15 cellular contexts compared by ENCODE assay signal in genomic region chr22:23203452-23204124, GRCh38. TPM values are rescaled to one million over a fixed set of nuclear protein-coding genes. Genes with fewer than 3 reads are reported as not detected.
A peak's percentile ranks its signal among the peaks of the same experiment; 100 is the strongest.
DNase-seq lines count a peak whose midpoint lies in the region; ATAC-seq and TF ChIP-seq lines count a peak whose summit lies in the region.
"Had no signal": no experiment of that assay in that cellular context is flagged by ENCODE, and none has a peak within 500 bp of the region (broad histone marks: within the 10 kb centered on the region; RNA-seq: fewer than 3 reads in every experiment).

No MANE protein-coding gene starts in this region.

- H3K27me3 ChIP-seq in CD4-positive, alpha-beta T cell (ENCODE audit: control insufficient read depth, insufficient read depth, low read length), result no peaks in the 10 kb centered on the region
- H3K27me3 ChIP-seq in OCI-LY1 (ENCODE audit: insufficient read depth, low read length), result no peaks in the 10 kb centered on the region
- H3K27me3 ChIP-seq in esophagus squamous epithelium, result no peaks in the 10 kb centered on the region
- H3K27me3 ChIP-seq in sigmoid colon, result no peaks in the 10 kb centered on the region

- WGBS in esophagus squamous epithelium, 2 donors, result 78 to 86% methylated on average over 6 to 7 of the region's 7 CpGs
- WGBS in sigmoid colon, 2 donors, result 83 to 89% methylated on average over 7 of the region's 7 CpGs

- peak in 1 of 4 donors; percentile 25 for TF ChIP-seq EP300 in sigmoid colon (IDR thresholded peaks at IDR 0.05)

- no peak for TF ChIP-seq POLR2A in esophagus squamous epithelium (IDR thresholded peaks at IDR 0.05)
- TF ChIP-seq POLR2A in sigmoid colon (IDR thresholded peaks at IDR 0.05), result no peak

- H3K9me3 ChIP-seq in CD4-positive, alpha-beta T cell (ENCODE audit: control insufficient read depth, low read length), result no peaks in the 10 kb centered on the region
- no peaks in the 10 kb centered on the region for H3K9me3 ChIP-seq in OCI-LY1 (ENCODE audit: low read length)
- H3K9me3 ChIP-seq in esophagus squamous epithelium, result no peaks in the 10 kb centered on the region
- no peaks in the 10 kb centered on the region for H3K9me3 ChIP-seq in sigmoid colon
- H3K9me3 ChIP-seq: mucosa of descending colon had no signal

- peak overlapping the region; percentile 17 for H3K27ac Mint-ChIP-seq in CD4-positive, alpha-beta T cell
- no peak overlapping the region for H3K27ac Mint-ChIP-seq in stimulated activated naive B cell treated with anti-CD40 and anti-IgM and Interleukin-4, amounts not matched to agents 10 μg/mL and 1 μg/mL and 100 μg/mL, for 72 hours

- POLR2A ChIA-PET in CD4-positive, alpha-beta T cell (lab: Charles Lee), result no interaction called here

- H3K4me1 Mint-ChIP-seq in CD4-positive, alpha-beta T cell (ENCODE audit: low read depth), result peaks cover 38% of the 10 kb centered on the region
- H3K4me1 Mint-ChIP-seq in stimulated activated naive B cell treated with anti-CD40 and anti-IgM and Interleukin-4, amounts not matched to agents 10 μg/mL and 1 μg/mL and 100 μg/mL, for 72 hours, result peaks cover 40 to 47% of the 10 kb centered on the region in 2 donors

- peaks cover 91% of the 10 kb centered on the region for H3K4me1 ChIP-seq in OCI-LY1 (ENCODE audit: insufficient read depth, low read length, severe bottlenecking)
- peaks cover 0 to 53% (median 28%) of the 10 kb centered on the region in 3 donors for H3K4me1 ChIP-seq in esophagus squamous epithelium
- peaks cover 0 to 33% (median 30%) of the 10 kb centered on the region in 4 donors for H3K4me1 ChIP-seq in sigmoid colon

- ATAC-seq in CD4-positive, alpha-beta T cell (ENCODE audit: poor library complexity), result no peak
- no peak for ATAC-seq in stimulated activated naive B cell treated with anti-CD40 and anti-IgM and Interleukin-4, amounts not matched to agents 10 μg/mL and 1 μg/mL and 100 μg/mL, for 72 hours (replicated peaks)
- no peak for ATAC-seq in GM18498 (IDR thresholded peaks at IDR 0.05; ENCODE audit: unreplicated experiment)
- ATAC-seq in HG03460 (IDR thresholded peaks at IDR 0.05; ENCODE audit: unreplicated experiment), result no peak
- ATAC-seq: activated naive CD4-positive, alpha-beta T cell treated with anti-CD3 and anti-CD28 coated beads, Interleukin-2, amount 50 U/mL, for 72 hours had no signal

- H2AFZ ChIP-seq in OCI-LY1 (ENCODE audit: low read length), result no peak overlapping the region

- H3K36me3 ChIP-seq in OCI-LY1 (ENCODE audit: insufficient read depth, low read length), result peaks cover 49% of the 10 kb centered on the region; the same call in 1 of the 2 replicates
- peaks cover 0 to 30% (median 0%) of the 10 kb centered on the region in 3 donors for H3K36me3 ChIP-seq in esophagus squamous epithelium
- no peaks in the 10 kb centered on the region for H3K36me3 ChIP-seq in sigmoid colon

- no peaks in the 10 kb centered on the region for H3K9me2 ChIP-seq in OCI-LY1 (ENCODE audit: low read depth, low read length)

- H3K79me2 ChIP-seq in OCI-LY1 (ENCODE audit: insufficient read depth, low read length), result peaks cover 45% of the 10 kb centered on the region

- H3K9ac ChIP-seq in OCI-LY1 (ENCODE audit: low read length), result no peak overlapping the region; the same call in 1 of the 2 replicates

- H3K36me3 Mint-ChIP-seq in CD4-positive, alpha-beta T cell (ENCODE audit: low read depth), result peaks cover 31% of the 10 kb centered on the region
- H3K36me3 Mint-ChIP-seq in stimulated activated naive B cell treated with anti-CD40 and anti-IgM and Interleukin-4, amounts not matched to agents 10 μg/mL and 1 μg/mL and 100 μg/mL, for 72 hours, result peaks cover 11 to 30% of the 10 kb centered on the region in 2 donors

- no peaks in the 10 kb centered on the region for H4K20me1 ChIP-seq in OCI-LY1 (ENCODE audit: insufficient read depth, low read length)

- CTCF ChIA-PET in CD4-positive, alpha-beta T cell (lab: Charles Lee), result no interaction called here

- H3F3A ChIP-seq in OCI-LY1 (ENCODE audit: insufficient read depth, low read length), result peaks cover 8% of the 10 kb centered on the region; the same call in 1 of the 2 replicates

- H3K4me3 Mint-ChIP-seq in CD4-positive, alpha-beta T cell, result no peak overlapping the region
- H3K4me3 Mint-ChIP-seq in stimulated activated naive B cell treated with anti-CD40 and anti-IgM and Interleukin-4, amounts not matched to agents 10 μg/mL and 1 μg/mL and 100 μg/mL, for 72 hours, result no peak overlapping the region

- intact Hi-C loops in CD4-positive, alpha-beta T cell (cut with DNase I, micrococcal nuclease), result no loop called here
- intact Hi-C loops in esophagus squamous epithelium (cut with DNase I), result no loop called here
- intact Hi-C loops in sigmoid colon (cut with DNase I), result no loop called here

- no peak overlapping the region for H3K4me3 ChIP-seq in OCI-LY1 (ENCODE audit: low read depth, low read length, poor library complexity, severe bottlenecking)
- no peak overlapping the region for H3K4me3 ChIP-seq in esophagus squamous epithelium
- H3K4me3 ChIP-seq in sigmoid colon, result no peak overlapping the region
- H3K4me3 ChIP-seq: mucosa of descending colon had no signal

- H3K4me2 ChIP-seq in OCI-LY1 (ENCODE audit: low read length), result no peak overlapping the region; the same call in 1 of the 2 replicates

- no peaks in the 10 kb centered on the region for H3K9me3 Mint-ChIP-seq in CD4-positive, alpha-beta T cell
- no peaks in the 10 kb centered on the region for H3K9me3 Mint-ChIP-seq in stimulated activated naive B cell treated with anti-CD40 and anti-IgM and Interleukin-4, amounts not matched to agents 10 μg/mL and 1 μg/mL and 100 μg/mL, for 72 hours

- no peak for DNase-seq in CD4-positive, alpha-beta T cell
- no peak for DNase-seq in esophagus squamous epithelium (lab: John Stamatoyannopoulos, UW)
- no peak for DNase-seq in sigmoid colon
- no peak for DNase-seq in HK-2 (ENCODE audit: unreplicated experiment)
- no peak for DNase-seq in stimulated activated naive B cell treated with anti-CD40 and anti-IgM and Interleukin-4, amounts not matched to agents 10 μg/mL and 1 μg/mL and 100 μg/mL, for 72 hours
- DNase-seq: activated CD8-positive, alpha-beta memory T cell treated with anti-CD3 and anti-CD28 coated beads, Interleukin-2, amount 50 U/mL, for 48 hours; cerebellar nuclear complex; mucosa of descending colon; NCI-H774; RPMI8226; stimulated activated CD4-positive, alpha-beta T cell treated with anti-CD3 and anti-CD28 coated beads, Interleukin-2, amount 100 ng/mL, for 24 hours had no signal

- H3K27ac ChIP-seq in CD4-positive, alpha-beta T cell (ENCODE audit: low read depth, low read length), result no peak overlapping the region
- H3K27ac ChIP-seq in OCI-LY1 (ENCODE audit: low read depth, low read length, poor library complexity, severe bottlenecking), result peak overlapping the region; percentile 56
- H3K27ac ChIP-seq in esophagus squamous epithelium, result peak overlapping the region in 3 of 4 donors; percentile 22 to 53 (median 33)
- peak overlapping the region; percentile 48 to 72 (median 64) for H3K27ac ChIP-seq in sigmoid colon

- H3K27me3 Mint-ChIP-seq in CD4-positive, alpha-beta T cell, result no peaks in the 10 kb centered on the region
- H3K27me3 Mint-ChIP-seq in stimulated activated naive B cell treated with anti-CD40 and anti-IgM and Interleukin-4, amounts not matched to agents 10 μg/mL and 1 μg/mL and 100 μg/mL, for 72 hours, result no peaks in the 10 kb centered on the region

- TF ChIP-seq CTCF in CD4-positive, alpha-beta T cell (IDR thresholded peaks at IDR 0.05), result no peak
- no peak for TF ChIP-seq CTCF in OCI-LY1 (IDR thresholded peaks at IDR 0.05; ENCODE audit: low read length)
- no peak for TF ChIP-seq CTCF in esophagus squamous epithelium (IDR thresholded peaks at IDR 0.05)
- TF ChIP-seq CTCF in sigmoid colon (IDR thresholded peaks at IDR 0.05), result no peak

RNA-seq across cellular contexts. Expression of gene BCR, which starts 23.3 kb away (rescaled TPM):
- 10 to 100 TPM; 60.0 to 64.8 TPM for total RNA-seq in CD4-positive, alpha-beta T cell
- total RNA-seq in esophagus squamous epithelium, result 10 to 100 TPM; 38.7 to 50.0 (median 47.5) TPM
- total RNA-seq in sigmoid colon, result 10 to 100 TPM; 13.2 to 39.9 (median 21.5) TPM
- 10 to 100 TPM; 10.8 to 25.9 (median 10.9) TPM for polyA plus RNA-seq in sigmoid colon

RNA-seq across cellular contexts. Expression of gene RAB36, which starts 58.3 kb away (rescaled TPM):
- total RNA-seq in CD4-positive, alpha-beta T cell, result under 1 TPM; 0.77 to 0.87 TPM
- total RNA-seq in esophagus squamous epithelium (1 to 10 TPM; 1.4 to 3.9 (median 2.3) TPM), sigmoid colon (1 to 10 TPM; 2.1 to 5.3 (median 3.5) TPM)
- 1 to 10 TPM in 1 of 3 donors, under 1 TPM in 2; 0.23 to 1.5 (median 0.60) TPM for polyA plus RNA-seq in sigmoid colon
